In genomic region chrX:132226169-132226568, GRCh38 we compare ENCODE assay signal across 12 cellular contexts. TPM values are rescaled to one million over a fixed set of nuclear protein-coding genes. Genes with fewer than 3 reads are reported as not detected.
DNase-seq lines count a peak whose midpoint lies in the region; ATAC-seq and TF ChIP-seq lines count a peak whose summit lies in the region.
"Had no signal": no experiment of that assay in that cellular context is flagged by ENCODE, and none has a peak within 500 bp of the region (broad histone marks: within the 10 kb centered on the region; RNA-seq: fewer than 3 reads in every experiment).

No MANE protein-coding gene starts in this region.

- intact Hi-C loops in Caco-2 (cut with micrococcal nuclease; ENCODE audit: unreplicated experiment): loop anchor here (1.0 to 10.0 kb wide), 7 partner anchors 69 to 405 kb away; no protein-coding TSS in a partner anchor

- no peak for ATAC-seq in GM18498 (IDR thresholded peaks at IDR 0.05; ENCODE audit: unreplicated experiment)
- ATAC-seq in HG03460 (IDR thresholded peaks at IDR 0.05; ENCODE audit: unreplicated experiment): no peak
- no peak for ATAC-seq in activated naive CD4-positive, alpha-beta T cell treated with anti-CD3 and anti-CD28 coated beads, Interleukin-2, amount 50 U/mL, for 72 hours

- peaks cover 10% of the 10 kb centered on the region for H3K4me1 Mint-ChIP-seq in Caco-2 (ENCODE audit: low read depth, unreplicated experiment)

- no peak overlapping the region for H3K4me3 Mint-ChIP-seq in Caco-2 (ENCODE audit: unreplicated experiment)
- H3K4me3 Mint-ChIP-seq: activated naive CD8-positive, alpha-beta T cell had no signal

- H3K36me3 ChIP-seq in Caco-2 (ENCODE audit: control insufficient read depth, insufficient read depth, low read length) (no peaks in the 10 kb centered on the region), adipocyte (ENCODE audit: control insufficient read depth, insufficient read depth, low read length, severe bottlenecking) (no peaks in the 10 kb centered on the region)

- BruUV-seq in Caco-2 (replicated peaks; lab: Mats Ljungman, UMichigan): no TSS peak

- H3K9me3 ChIP-seq in Caco-2 (no peaks in the 10 kb centered on the region), adipocyte (ENCODE audit: control insufficient read depth, low read length) (no peaks in the 10 kb centered on the region)

- no peak overlapping the region for H3K9ac ChIP-seq in adipocyte (ENCODE audit: low read length)
- H3K9ac ChIP-seq: KMS-11 had no signal

- H3K4me3 ChIP-seq in Caco-2 (ENCODE audit: low read depth, low read length): no peak overlapping the region
- no peak overlapping the region for H3K4me3 ChIP-seq in HFF-Myc (replicated peaks; ENCODE audit: low read depth, low read length)
- H3K4me3 ChIP-seq in adipocyte (ENCODE audit: low read length): no peak overlapping the region

- POLR2A ChIA-PET in Caco-2 (lab: Charles Lee): no interaction called here

- TF ChIP-seq CTCF in Caco-2 (IDR thresholded peaks at IDR 0.05; ENCODE audit: insufficient read depth in 1 of 2, low read depth in 1 of 2, low read length in 1 of 2, severe bottlenecking in 1 of 2, unreplicated experiment in 1 of 2) (peak; percentile 32 to 34), HFF-Myc (IDR thresholded peaks at IDR 0.05; ENCODE audit: low read depth, low read length, missing control alignments) (peak; percentile 7)

- no peaks in the 10 kb centered on the region for H3K36me3 Mint-ChIP-seq in Caco-2 (ENCODE audit: insufficient read depth, unreplicated experiment)
- no peaks in the 10 kb centered on the region for H3K36me3 Mint-ChIP-seq in activated naive CD4-positive, alpha-beta T cell treated with anti-CD3 and anti-CD28 coated beads, Interleukin-2, amount 50 U/mL, for 72 hours
- H3K36me3 Mint-ChIP-seq: activated naive CD8-positive, alpha-beta T cell had no signal

- no peaks in the 10 kb centered on the region for H3K27me3 Mint-ChIP-seq in Caco-2 (ENCODE audit: insufficient read depth, unreplicated experiment)
- H3K27me3 Mint-ChIP-seq: activated naive CD8-positive, alpha-beta T cell had no signal

- no peak for DNase-seq in Caco-2
- no peak for DNase-seq in HFF-Myc (ENCODE audit: extremely low read depth, low read depth)
- peak; percentile 55 for DNase-seq in adipocyte (ENCODE audit: low read depth)
- DNase-seq in left kidney (ENCODE audit: low read depth, low spot score): peak; percentile 8
- DNase-seq in midbrain (lab: John Stamatoyannopoulos, UW): no peak
- no peak for DNase-seq in activated naive CD4-positive, alpha-beta T cell treated with anti-CD3 and anti-CD28 coated beads, Interleukin-2, amount 50 U/mL, for 72 hours (ENCODE audit: low spot score in 2 of 2)
- DNase-seq: small intestine, T1000 had no signal

- no peak overlapping the region for H3K27ac Mint-ChIP-seq in Caco-2 (ENCODE audit: unreplicated experiment)
- no peak overlapping the region for H3K27ac Mint-ChIP-seq in activated naive CD4-positive, alpha-beta T cell treated with anti-CD3 and anti-CD28 coated beads, Interleukin-2, amount 50 U/mL, for 72 hours
- H3K27ac Mint-ChIP-seq: activated naive CD8-positive, alpha-beta T cell had no signal

- CTCF ChIA-PET in Caco-2 (lab: Charles Lee): interaction anchor here (0.6 to 2.1 kb wide), 7 partner anchors 10 to 406 kb away, joined by 3 to 17 read pairs (median 4); no protein-coding TSS in a partner anchor

- H3K27me3 ChIP-seq in Caco-2 (replicated peaks; ENCODE audit: control insufficient read depth, insufficient read depth, low read length): no peaks in the 10 kb centered on the region
- peaks cover 20% of the 10 kb centered on the region for H3K27me3 ChIP-seq in adipocyte (replicated peaks; ENCODE audit: control insufficient read depth, insufficient read depth, low read length)

- no peaks in the 10 kb centered on the region for H3K9me3 Mint-ChIP-seq in Caco-2 (ENCODE audit: unreplicated experiment)
- H3K9me3 Mint-ChIP-seq in activated naive CD4-positive, alpha-beta T cell treated with anti-CD3 and anti-CD28 coated beads, Interleukin-2, amount 50 U/mL, for 72 hours: no peaks in the 10 kb centered on the region

- H3K4me1 ChIP-seq in Caco-2: no peaks in the 10 kb centered on the region
- peaks cover 20% of the 10 kb centered on the region for H3K4me1 ChIP-seq in adipocyte (ENCODE audit: control insufficient read depth, insufficient read depth, low read length)

RNA-seq across cellular contexts. Expression of gene RAP2C, which starts 6.9 kb away (rescaled TPM):
- total RNA-seq in Caco-2 (2022): 24.9 and 26.6 TPM in 2 replicates
- total RNA-seq in activated naive CD4-positive, alpha-beta T cell treated with anti-CD3 and anti-CD28 coated beads, Interleukin-2, amount 50 U/mL, for 72 hours: 10 to 100 TPM; 34.4 to 39.4 TPM

Comparison
In these comparisons a context has a peak if more than half of its experiments do, and no peak if none do; other contexts are left out.
1. DNase-seq: peak in adipocyte (single experiment) and left kidney (single experiment); none in Caco-2 (0 of 2), HFF-Myc (single experiment), midbrain (single experiment) and activated naive CD4-positive, alpha-beta T cell treated with anti-CD3 and anti-CD28 coated beads, Interleukin-2, amount 50 U/mL, for 72 hours (0 of 2).